In the genomic region with DNA sequence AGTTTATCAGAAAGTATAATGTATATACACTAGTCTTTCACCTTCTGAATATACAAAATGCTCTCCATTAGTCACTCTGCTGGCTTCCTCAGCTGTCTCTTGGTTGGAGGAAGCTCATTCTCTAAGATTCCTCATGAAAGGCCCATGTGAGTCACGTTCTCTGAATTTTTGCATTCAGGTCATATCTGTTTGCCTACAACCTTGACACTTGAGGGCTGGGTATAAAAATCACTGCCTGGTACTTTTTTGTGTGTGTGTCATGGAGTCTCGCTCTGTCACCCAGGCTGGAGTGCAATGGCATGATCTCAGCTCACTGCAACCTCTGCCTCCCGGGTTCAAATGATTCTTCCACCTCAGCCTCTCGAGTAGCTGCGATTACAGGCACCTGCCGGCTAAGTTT, we compare ENCODE assay signal across 26 cellular contexts.
"Had no signal": no experiment of that assay in that cellular context is flagged by ENCODE, and none has a peak within 500 bp of the region (broad histone marks: within the 10 kb centered on the region; RNA-seq: fewer than 3 reads in every experiment).

No MANE protein-coding gene starts in this region.

- H3K36me3 ChIP-seq: prostate gland, spleen, thoracic aorta, upper lobe of left lung, vagina had no signal

- H3K4me3 Mint-ChIP-seq: endodermal cell; nephron; stimulated activated naive B cell treated with anti-CD40 and anti-IgM and Interleukin-4, amounts not matched to agents 10 μg/mL and 1 μg/mL and 100 μg/mL, for 72 hours; stimulated activated naive CD8-positive, alpha-beta T cell treated with anti-CD3 and anti-CD28 coated beads, Interleukin-15, amount 100 ng/mL, for 72 hours had no signal

- H3K27ac Mint-ChIP-seq: endodermal cell; nephron; stimulated activated naive B cell treated with anti-CD40 and anti-IgM and Interleukin-4, amounts not matched to agents 10 μg/mL and 1 μg/mL and 100 μg/mL, for 72 hours; stimulated activated naive CD8-positive, alpha-beta T cell treated with anti-CD3 and anti-CD28 coated beads, Interleukin-15, amount 100 ng/mL, for 72 hours had no signal

- DNase-seq: effector CD4-positive, alpha-beta T cell; endodermal cell; foreskin melanocyte; head of caudate nucleus; kidney; left colon; left ventricle myocardium superior; mesenchymal stem cell; midbrain; occipital lobe; spleen; stimulated activated CD4-positive, alpha-beta T cell treated with anti-CD3 and anti-CD28 coated beads, Interleukin-15, amount 100 ng/mL, for 24 hours; stimulated activated CD4-positive, alpha-beta T cell treated with anti-CD3 and anti-CD28 coated beads, Interleukin-1b, Interleukin-23, amount 100 ng/mL, for 48 hours; stimulated activated CD4-positive, alpha-beta T cell treated with anti-CD3 and anti-CD28 coated beads, Interleukin-4, amount 100 ng/mL, for 24 hours; stimulated activated naive B cell treated with anti-CD40 and anti-IgM and Interleukin-4, amounts not matched to agents 10 μg/mL and 1 μg/mL and 100 μg/mL, for 72 hours; stimulated activated naive CD8-positive, alpha-beta T cell treated with anti-CD3 and anti-CD28 coated beads, Interleukin-15, amount 100 ng/mL, for 72 hours; upper lobe of left lung had no signal

- H3K27ac ChIP-seq: coronary artery, hepatocyte, parathyroid adenoma, prostate gland, spleen, thoracic aorta, upper lobe of left lung, vagina had no signal

- H3K4me3 ChIP-seq: coronary artery, hepatocyte, lung, prostate gland, spleen, thoracic aorta, upper lobe of left lung, vagina had no signal

- ATAC-seq: left colon; left ventricle myocardium superior; sciatic nerve; stimulated activated naive B cell treated with anti-CD40 and anti-IgM and Interleukin-4, amounts not matched to agents 10 μg/mL and 1 μg/mL and 100 μg/mL, for 72 hours; stimulated activated naive CD8-positive, alpha-beta T cell treated with anti-CD3 and anti-CD28 coated beads, Interleukin-15, amount 100 ng/mL, for 72 hours had no signal

- H3K27me3 ChIP-seq: hepatocyte, spleen, upper lobe of left lung, vagina had no signal

- H3K9me3 ChIP-seq: prostate gland, thoracic aorta, upper lobe of left lung, vagina had no signal

- H3K4me1 ChIP-seq: prostate gland had no signal

- H3K27me3 Mint-ChIP-seq: stimulated activated naive B cell treated with anti-CD40 and anti-IgM and Interleukin-4, amounts not matched to agents 10 μg/mL and 1 μg/mL and 100 μg/mL, for 72 hours; stimulated activated naive CD8-positive, alpha-beta T cell treated with anti-CD3 and anti-CD28 coated beads, Interleukin-15, amount 100 ng/mL, for 72 hours had no signal
